Comparison of ENCODE assay signal across 9 cellular contexts in genomic region chr9:96317335-96317980, GRCh38. TPM values are rescaled to one million over a fixed set of nuclear protein-coding genes. Genes with fewer than 3 reads are reported as not detected.
DNase-seq lines count a peak whose midpoint lies in the region; ATAC-seq, FAIRE-seq and TF ChIP-seq lines count a peak whose summit lies in the region.
"Had no signal": no experiment of that assay in that cellular context is flagged by ENCODE, and none has a peak within 500 bp of the region (broad histone marks: within the 10 kb centered on the region; RNA-seq: fewer than 3 reads in every experiment).

No MANE protein-coding gene starts in this region.

- 46% methylated on average over 9 of the region's 9 CpGs for WGBS in esophagus muscularis mucosa

- peaks cover 0 to 4% (median 2%) of the 10 kb centered on the region in 4 donors for H3K4me1 ChIP-seq in esophagus muscularis mucosa

- H3K4me3 Mint-ChIP-seq in natural killer cell: no peak overlapping the region
- H3K4me3 Mint-ChIP-seq: stimulated activated naive CD8-positive, alpha-beta T cell treated with anti-CD3 and anti-CD28 coated beads, Interleukin-15, Interleukin-2, amounts not matched to agents 100 ng/mL and 50 ng/mL, for 24 hours had no signal

- POLR2A ChIA-PET in GM10248 (lab: Yijun Ruan, JAX): no interaction called here

- peaks cover 0 to 7% of the 10 kb centered on the region in 2 donors for H3K27me3 Mint-ChIP-seq in natural killer cell (ENCODE audit: low read depth in 2 of 2)

- DNase-seq in GM10248 (ENCODE audit: extremely low spot score) (peak; percentile 60), NCI-H226 (peak; percentile 21), esophagus muscularis mucosa (ENCODE audit: extremely low spot score) (no peak), natural killer cell (peak; percentile 28), superior temporal gyrus (ENCODE audit: extremely low spot score) (peak; percentile 87)
- peak; percentile 1 for DNase-seq in activated CD8-positive, alpha-beta memory T cell treated with anti-CD3 and anti-CD28 coated beads, Interleukin-2, amount 50 U/mL, for 1 hour (ENCODE audit: extremely low read depth)

- H3K4me1 Mint-ChIP-seq in natural killer cell: peaks cover 0 to 5% of the 10 kb centered on the region in 2 donors

- no peak overlapping the region for H3K27ac ChIP-seq in esophagus muscularis mucosa (replicated peaks in 1 of 4)

- H3K9me3 ChIP-seq in esophagus muscularis mucosa: peaks cover 0 to 11% (median 7%) of the 10 kb centered on the region in 4 donors

- peaks cover 0 to 55% (median 37%) of the 10 kb centered on the region in 4 donors for H3K36me3 ChIP-seq in esophagus muscularis mucosa

- no peaks in the 10 kb centered on the region for H3K36me3 Mint-ChIP-seq in natural killer cell

- CTCF ChIA-PET in GM10248 (lab: Yijun Ruan, JAX): interaction anchor here (0.6 to 4.7 kb wide), 20 partner anchors 9 to 759 kb away, joined by 3 to 46 read pairs (median 4); no protein-coding TSS in a partner anchor

- no peaks in the 10 kb centered on the region for H3K27me3 ChIP-seq in esophagus muscularis mucosa

- no peak overlapping the region for H3K27ac Mint-ChIP-seq in natural killer cell
- H3K27ac Mint-ChIP-seq: stimulated activated naive CD8-positive, alpha-beta T cell treated with anti-CD3 and anti-CD28 coated beads, Interleukin-15, Interleukin-2, amounts not matched to agents 100 ng/mL and 50 ng/mL, for 24 hours had no signal

- TF ChIP-seq CTCF in GM10248 (IDR thresholded peaks at IDR 0.05; ENCODE audit: control extremely low read depth, extremely low read depth, low read depth, missing control alignments): peak; percentile 62
- peak; percentile 76 to 93 (median 87) for TF ChIP-seq CTCF in esophagus muscularis mucosa (IDR thresholded peaks at IDR 0.05)
- peak; percentile 76 for TF ChIP-seq CTCF in natural killer cell (IDR thresholded peaks at IDR 0.05)

- no peak for TF ChIP-seq EP300 in esophagus muscularis mucosa (IDR thresholded peaks at IDR 0.05)

- peak; percentile 94 for FAIRE-seq in A204.1 (lab: Jason Lieb, UNC)

- no peak overlapping the region for H3K4me3 ChIP-seq in esophagus muscularis mucosa

- no peaks in the 10 kb centered on the region for H3K9me3 Mint-ChIP-seq in natural killer cell

- ATAC-seq in natural killer cell (peak; percentile 53 to 72 (median 71)), GM21723 (IDR thresholded peaks at IDR 0.05; ENCODE audit: unreplicated experiment) (no peak)

- intact Hi-C loops in esophagus muscularis mucosa (cut with DNase I): loop anchor here (2.0 to 5.0 kb wide), 2 partner anchors 87 to 590 kb away; no protein-coding TSS in a partner anchor
- intact Hi-C loops in natural killer cell (cut with micrococcal nuclease): loop anchor here (1.0 kb wide), 1 partner anchor 85 kb away; no protein-coding TSS in a partner anchor

- no peak for TF ChIP-seq POLR2A in esophagus muscularis mucosa (IDR thresholded peaks at IDR 0.05; ENCODE audit: low read depth)

RNA-seq across cellular contexts. Expression of gene HSD17B3, which starts 15.5 kb away (rescaled TPM):
- total RNA-seq in esophagus muscularis mucosa (under 1 TPM in 3 of 4 donors, not detected in 1; 0.83 to 0.98 (median 0.83) TPM), natural killer cell (under 1 TPM; 0.68 to 0.96 (median 0.80) TPM)
